Comparison of ENCODE assay signal across 1 cellular context in genomic region chr20:63979549-63980316, GRCh38.
A peak's percentile ranks its signal among the peaks of the same experiment; 100 is the strongest.
TF ChIP-seq lines count a peak whose summit lies in the region.

Gene SAMD10 (minus strand): TSS chr20:63979642. CDS start chr20:63979467, 175 bp downstream.

TF ChIP-seq in HepG2, 621 proteins besides CTCF, POLR2A, EP300 and RAD21 (continued from another document and continues in another):
- TF ChIP-seq, protein P1, sequence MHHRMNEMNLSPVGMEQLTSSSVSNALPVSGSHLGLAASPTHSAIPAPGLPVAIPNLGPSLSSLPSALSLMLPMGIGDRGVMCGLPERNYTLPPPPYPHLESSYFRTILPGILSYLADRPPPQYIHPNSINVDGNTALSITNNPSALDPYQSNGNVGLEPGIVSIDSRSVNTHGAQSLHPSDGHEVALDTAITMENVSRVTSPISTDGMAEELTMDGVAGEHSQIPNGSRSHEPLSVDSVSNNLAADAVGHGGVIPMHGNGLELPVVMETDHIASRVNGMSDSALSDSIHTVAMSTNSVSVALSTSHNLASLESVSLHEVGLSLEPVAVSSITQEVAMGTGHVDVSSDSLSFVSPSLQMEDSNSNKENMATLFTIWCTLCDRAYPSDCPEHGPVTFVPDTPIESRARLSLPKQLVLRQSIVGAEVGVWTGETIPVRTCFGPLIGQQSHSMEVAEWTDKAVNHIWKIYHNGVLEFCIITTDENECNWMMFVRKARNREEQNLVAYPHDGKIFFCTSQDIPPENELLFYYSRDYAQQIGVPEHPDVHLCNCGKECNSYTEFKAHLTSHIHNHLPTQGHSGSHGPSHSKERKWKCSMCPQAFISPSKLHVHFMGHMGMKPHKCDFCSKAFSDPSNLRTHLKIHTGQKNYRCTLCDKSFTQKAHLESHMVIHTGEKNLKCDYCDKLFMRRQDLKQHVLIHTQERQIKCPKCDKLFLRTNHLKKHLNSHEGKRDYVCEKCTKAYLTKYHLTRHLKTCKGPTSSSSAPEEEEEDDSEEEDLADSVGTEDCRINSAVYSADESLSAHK (CRISPR knock-in tag; IDR thresholded peaks at IDR 0.05; ENCODE audit: borderline replicate concordance): no peak
- TF ChIP-seq ZNF468 (CRISPR knock-in tag; IDR thresholded peaks at IDR 0.05) (peak; percentile 33), ZNF619 (CRISPR knock-in tag; IDR thresholded peaks at IDR 0.05) (no peak), ARNT (IDR thresholded peaks at IDR 0.05) (no peak), KMT2A (CRISPR knock-in tag; IDR thresholded peaks at IDR 0.05) (0 out of 2 replicates have a peak, but pooled peaks have one; percentile 28), ATF3 (CRISPR knock-in tag; IDR thresholded peaks at IDR 0.05) (no peak), MEIS2 (CRISPR knock-in tag; IDR thresholded peaks at IDR 0.05) (no peak), SP4 (CRISPR knock-in tag; IDR thresholded peaks at IDR 0.05) (no peak), SMARCE1 (IDR thresholded peaks at IDR 0.05; ENCODE audit: borderline replicate concordance) (no peak), ZNF790 (CRISPR knock-in tag; IDR thresholded peaks at IDR 0.05; ENCODE audit: borderline replicate concordance) (no peak), SIX4 (CRISPR knock-in tag; IDR thresholded peaks at IDR 0.05) (no peak), ZBTB33 (CRISPR knock-in tag; IDR thresholded peaks at IDR 0.05) (peak; percentile 4; the same call in 1 of the 2 replicates), ESRRA (CRISPR knock-in tag; IDR thresholded peaks at IDR 0.05; ENCODE audit: low read depth) (no peak), ZBTB7A (CRISPR knock-in tag; IDR thresholded peaks at IDR 0.05) (peak; percentile 91), HNRNPH1 (optimal IDR thresholded peaks at IDR 0.05; ENCODE audit: low read depth, low read length) (no peak), ZKSCAN5 (CRISPR knock-in tag; IDR thresholded peaks at IDR 0.05) (no peak), KLF13 (CRISPR knock-in tag; IDR thresholded peaks at IDR 0.05) (0 out of 2 replicates have a peak, but pooled peaks have one; percentile 21), ZFP36L1 (CRISPR knock-in tag; IDR thresholded peaks at IDR 0.05) (no peak), NFKB2 (CRISPR knock-in tag; IDR thresholded peaks at IDR 0.05; ENCODE audit: borderline replicate concordance) (no peak), THAP9 (CRISPR knock-in tag; IDR thresholded peaks at IDR 0.05; ENCODE audit: borderline replicate concordance) (peak; percentile 51; the same call in 1 of the 2 replicates), HOXA7 (CRISPR knock-in tag; IDR thresholded peaks at IDR 0.05) (no peak), ZNF180 (CRISPR knock-in tag; IDR thresholded peaks at IDR 0.05; ENCODE audit: borderline replicate concordance, low read depth) (no peak), IRX3 (CRISPR knock-in tag; IDR thresholded peaks at IDR 0.05; ENCODE audit: borderline replicate concordance, low read depth) (peak; percentile 75; the same call in 1 of the 2 replicates), ZNF496 (CRISPR knock-in tag; IDR thresholded peaks at IDR 0.05; ENCODE audit: insufficient replicate concordance) (no peak)
- TF ChIP-seq, protein P2, sequence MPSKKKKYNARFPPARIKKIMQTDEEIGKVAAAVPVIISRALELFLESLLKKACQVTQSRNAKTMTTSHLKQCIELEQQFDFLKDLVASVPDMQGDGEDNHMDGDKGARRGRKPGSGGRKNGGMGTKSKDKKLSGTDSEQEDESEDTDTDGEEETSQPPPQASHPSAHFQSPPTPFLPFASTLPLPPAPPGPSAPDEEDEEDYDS (CRISPR knock-in tag; IDR thresholded peaks at IDR 0.05): peak; percentile 35
- TF ChIP-seq, protein P3, sequence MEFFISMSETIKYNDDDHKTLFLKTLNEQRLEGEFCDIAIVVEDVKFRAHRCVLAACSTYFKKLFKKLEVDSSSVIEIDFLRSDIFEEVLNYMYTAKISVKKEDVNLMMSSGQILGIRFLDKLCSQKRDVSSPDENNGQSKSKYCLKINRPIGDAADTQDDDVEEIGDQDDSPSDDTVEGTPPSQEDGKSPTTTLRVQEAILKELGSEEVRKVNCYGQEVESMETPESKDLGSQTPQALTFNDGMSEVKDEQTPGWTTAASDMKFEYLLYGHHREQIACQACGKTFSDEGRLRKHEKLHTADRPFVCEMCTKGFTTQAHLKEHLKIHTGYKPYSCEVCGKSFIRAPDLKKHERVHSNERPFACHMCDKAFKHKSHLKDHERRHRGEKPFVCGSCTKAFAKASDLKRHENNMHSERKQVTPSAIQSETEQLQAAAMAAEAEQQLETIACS (CRISPR knock-in tag; IDR thresholded peaks at IDR 0.05): peak; percentile 87
- TF ChIP-seq, protein P4, sequence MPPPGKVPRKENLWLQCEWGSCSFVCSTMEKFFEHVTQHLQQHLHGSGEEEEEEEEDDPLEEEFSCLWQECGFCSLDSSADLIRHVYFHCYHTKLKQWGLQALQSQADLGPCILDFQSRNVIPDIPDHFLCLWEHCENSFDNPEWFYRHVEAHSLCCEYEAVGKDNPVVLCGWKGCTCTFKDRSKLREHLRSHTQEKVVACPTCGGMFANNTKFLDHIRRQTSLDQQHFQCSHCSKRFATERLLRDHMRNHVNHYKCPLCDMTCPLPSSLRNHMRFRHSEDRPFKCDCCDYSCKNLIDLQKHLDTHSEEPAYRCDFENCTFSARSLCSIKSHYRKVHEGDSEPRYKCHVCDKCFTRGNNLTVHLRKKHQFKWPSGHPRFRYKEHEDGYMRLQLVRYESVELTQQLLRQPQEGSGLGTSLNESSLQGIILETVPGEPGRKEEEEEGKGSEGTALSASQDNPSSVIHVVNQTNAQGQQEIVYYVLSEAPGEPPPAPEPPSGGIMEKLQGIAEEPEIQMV (CRISPR knock-in tag; IDR thresholded peaks at IDR 0.05; ENCODE audit: low read depth): no peak; the same call in 1 of the 2 replicates
- TF ChIP-seq, protein P5, sequence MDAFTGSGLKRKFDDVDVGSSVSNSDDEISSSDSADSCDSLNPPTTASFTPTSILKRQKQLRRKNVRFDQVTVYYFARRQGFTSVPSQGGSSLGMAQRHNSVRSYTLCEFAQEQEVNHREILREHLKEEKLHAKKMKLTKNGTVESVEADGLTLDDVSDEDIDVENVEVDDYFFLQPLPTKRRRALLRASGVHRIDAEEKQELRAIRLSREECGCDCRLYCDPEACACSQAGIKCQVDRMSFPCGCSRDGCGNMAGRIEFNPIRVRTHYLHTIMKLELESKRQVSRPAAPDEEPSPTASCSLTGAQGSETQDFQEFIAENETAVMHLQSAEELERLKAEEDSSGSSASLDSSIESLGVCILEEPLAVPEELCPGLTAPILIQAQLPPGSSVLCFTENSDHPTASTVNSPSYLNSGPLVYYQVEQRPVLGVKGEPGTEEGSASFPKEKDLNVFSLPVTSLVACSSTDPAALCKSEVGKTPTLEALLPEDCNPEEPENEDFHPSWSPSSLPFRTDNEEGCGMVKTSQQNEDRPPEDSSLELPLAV (CRISPR knock-in tag; conservative IDR thresholded peaks at IDR 0.05; ENCODE audit: low read depth): no peak
- TF ChIP-seq, protein P6, sequence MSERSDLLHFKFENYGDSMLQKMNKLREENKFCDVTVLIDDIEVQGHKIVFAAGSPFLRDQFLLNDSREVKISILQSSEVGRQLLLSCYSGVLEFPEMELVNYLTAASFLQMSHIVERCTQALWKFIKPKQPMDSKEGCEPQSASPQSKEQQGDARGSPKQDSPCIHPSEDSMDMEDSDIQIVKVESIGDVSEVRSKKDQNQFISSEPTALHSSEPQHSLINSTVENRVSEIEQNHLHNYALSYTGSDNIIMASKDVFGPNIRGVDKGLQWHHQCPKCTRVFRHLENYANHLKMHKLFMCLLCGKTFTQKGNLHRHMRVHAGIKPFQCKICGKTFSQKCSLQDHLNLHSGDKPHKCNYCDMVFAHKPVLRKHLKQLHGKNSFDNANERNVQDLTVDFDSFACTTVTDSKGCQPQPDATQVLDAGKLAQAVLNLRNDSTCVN (CRISPR knock-in tag; IDR thresholded peaks at IDR 0.05; ENCODE audit: borderline replicate concordance): no peak
- TF ChIP-seq, protein P7, sequence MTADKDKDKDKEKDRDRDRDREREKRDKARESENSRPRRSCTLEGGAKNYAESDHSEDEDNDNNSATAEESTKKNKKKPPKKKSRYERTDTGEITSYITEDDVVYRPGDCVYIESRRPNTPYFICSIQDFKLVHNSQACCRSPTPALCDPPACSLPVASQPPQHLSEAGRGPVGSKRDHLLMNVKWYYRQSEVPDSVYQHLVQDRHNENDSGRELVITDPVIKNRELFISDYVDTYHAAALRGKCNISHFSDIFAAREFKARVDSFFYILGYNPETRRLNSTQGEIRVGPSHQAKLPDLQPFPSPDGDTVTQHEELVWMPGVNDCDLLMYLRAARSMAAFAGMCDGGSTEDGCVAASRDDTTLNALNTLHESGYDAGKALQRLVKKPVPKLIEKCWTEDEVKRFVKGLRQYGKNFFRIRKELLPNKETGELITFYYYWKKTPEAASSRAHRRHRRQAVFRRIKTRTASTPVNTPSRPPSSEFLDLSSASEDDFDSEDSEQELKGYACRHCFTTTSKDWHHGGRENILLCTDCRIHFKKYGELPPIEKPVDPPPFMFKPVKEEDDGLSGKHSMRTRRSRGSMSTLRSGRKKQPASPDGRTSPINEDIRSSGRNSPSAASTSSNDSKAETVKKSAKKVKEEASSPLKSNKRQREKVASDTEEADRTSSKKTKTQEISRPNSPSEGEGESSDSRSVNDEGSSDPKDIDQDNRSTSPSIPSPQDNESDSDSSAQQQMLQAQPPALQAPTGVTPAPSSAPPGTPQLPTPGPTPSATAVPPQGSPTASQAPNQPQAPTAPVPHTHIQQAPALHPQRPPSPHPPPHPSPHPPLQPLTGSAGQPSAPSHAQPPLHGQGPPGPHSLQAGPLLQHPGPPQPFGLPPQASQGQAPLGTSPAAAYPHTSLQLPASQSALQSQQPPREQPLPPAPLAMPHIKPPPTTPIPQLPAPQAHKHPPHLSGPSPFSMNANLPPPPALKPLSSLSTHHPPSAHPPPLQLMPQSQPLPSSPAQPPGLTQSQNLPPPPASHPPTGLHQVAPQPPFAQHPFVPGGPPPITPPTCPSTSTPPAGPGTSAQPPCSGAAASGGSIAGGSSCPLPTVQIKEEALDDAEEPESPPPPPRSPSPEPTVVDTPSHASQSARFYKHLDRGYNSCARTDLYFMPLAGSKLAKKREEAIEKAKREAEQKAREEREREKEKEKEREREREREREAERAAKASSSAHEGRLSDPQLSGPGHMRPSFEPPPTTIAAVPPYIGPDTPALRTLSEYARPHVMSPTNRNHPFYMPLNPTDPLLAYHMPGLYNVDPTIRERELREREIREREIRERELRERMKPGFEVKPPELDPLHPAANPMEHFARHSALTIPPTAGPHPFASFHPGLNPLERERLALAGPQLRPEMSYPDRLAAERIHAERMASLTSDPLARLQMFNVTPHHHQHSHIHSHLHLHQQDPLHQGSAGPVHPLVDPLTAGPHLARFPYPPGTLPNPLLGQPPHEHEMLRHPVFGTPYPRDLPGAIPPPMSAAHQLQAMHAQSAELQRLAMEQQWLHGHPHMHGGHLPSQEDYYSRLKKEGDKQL (CRISPR knock-in tag; IDR thresholded peaks at IDR 0.05; ENCODE audit: low read depth): no peak
- TF ChIP-seq, protein P8, sequence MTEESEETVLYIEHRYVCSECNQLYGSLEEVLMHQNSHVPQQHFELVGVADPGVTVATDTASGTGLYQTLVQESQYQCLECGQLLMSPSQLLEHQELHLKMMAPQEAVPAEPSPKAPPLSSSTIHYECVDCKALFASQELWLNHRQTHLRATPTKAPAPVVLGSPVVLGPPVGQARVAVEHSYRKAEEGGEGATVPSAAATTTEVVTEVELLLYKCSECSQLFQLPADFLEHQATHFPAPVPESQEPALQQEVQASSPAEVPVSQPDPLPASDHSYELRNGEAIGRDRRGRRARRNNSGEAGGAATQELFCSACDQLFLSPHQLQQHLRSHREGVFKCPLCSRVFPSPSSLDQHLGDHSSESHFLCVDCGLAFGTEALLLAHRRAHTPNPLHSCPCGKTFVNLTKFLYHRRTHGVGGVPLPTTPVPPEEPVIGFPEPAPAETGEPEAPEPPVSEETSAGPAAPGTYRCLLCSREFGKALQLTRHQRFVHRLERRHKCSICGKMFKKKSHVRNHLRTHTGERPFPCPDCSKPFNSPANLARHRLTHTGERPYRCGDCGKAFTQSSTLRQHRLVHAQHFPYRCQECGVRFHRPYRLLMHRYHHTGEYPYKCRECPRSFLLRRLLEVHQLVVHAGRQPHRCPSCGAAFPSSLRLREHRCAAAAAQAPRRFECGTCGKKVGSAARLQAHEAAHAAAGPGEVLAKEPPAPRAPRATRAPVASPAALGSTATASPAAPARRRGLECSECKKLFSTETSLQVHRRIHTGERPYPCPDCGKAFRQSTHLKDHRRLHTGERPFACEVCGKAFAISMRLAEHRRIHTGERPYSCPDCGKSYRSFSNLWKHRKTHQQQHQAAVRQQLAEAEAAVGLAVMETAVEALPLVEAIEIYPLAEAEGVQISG (CRISPR knock-in tag; IDR thresholded peaks at IDR 0.05): no peak; the same call in 1 of the 2 replicates
